14 cellular contexts compared by ENCODE assay signal in the genomic region with DNA sequence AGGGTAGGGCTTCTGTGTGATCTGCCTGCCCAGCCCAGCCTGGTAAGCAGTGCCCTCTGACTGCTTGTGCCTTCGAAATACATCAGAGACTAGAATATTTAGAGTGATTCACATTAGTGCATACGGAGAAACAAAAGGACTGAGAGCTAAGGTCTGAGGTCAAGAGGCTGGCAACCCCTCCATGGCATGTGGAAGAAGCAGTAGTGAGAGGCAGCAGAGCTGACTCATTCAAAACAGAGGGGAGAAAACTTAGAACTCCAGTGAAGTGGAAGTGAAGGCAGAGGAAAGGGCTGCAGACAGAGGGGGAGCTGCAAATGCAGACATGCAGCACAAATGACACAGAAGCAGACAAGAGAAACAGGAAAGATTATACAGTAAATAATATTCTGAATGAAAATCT.
DNase-seq lines count a peak whose midpoint lies in the region; FAIRE-seq lines count a peak whose summit lies in the region.
"Had no signal": no experiment of that assay in that cellular context is flagged by ENCODE, and none has a peak within 500 bp of the region (broad histone marks: within the 10 kb centered on the region; RNA-seq: fewer than 3 reads in every experiment).

No MANE protein-coding gene starts in this region.

- H3K4me3 ChIP-seq in skeletal muscle cell (ENCODE audit: low read depth, low read length) = no peak overlapping the region
- H3K4me3 ChIP-seq: lung, sigmoid colon had no signal

- peak; percentile 60 for FAIRE-seq in RCC 7860 (lab: Jason Lieb, UNC)

- peak; percentile 23 for DNase-seq in SIG-M5 treated with dmso at 0.1 percent for 504 hours (lab: John Stamatoyannopoulos, UW; ENCODE audit: unreplicated experiment)
- DNase-seq in SIG-M5 (lab: John Stamatoyannopoulos, UW) = no peak
- DNase-seq in RCC 7860 (ENCODE audit: low spot score) = peak; percentile 66
- DNase-seq in fibroblast of peridontal ligament (ENCODE audit: extremely low read depth) = peak; percentile 58
- DNase-seq in skeletal muscle cell (ENCODE audit: low read depth) = peak; percentile 23
- DNase-seq in NCI-H774 (lab: John Stamatoyannopoulos, UW) = no peak
- no peak for DNase-seq in NCI-H524 (lab: John Stamatoyannopoulos, UW)
- DNase-seq in T-helper 2 cell = no peak
- DNase-seq: activated CD8-positive, alpha-beta memory T cell treated with anti-CD3 and anti-CD28 coated beads, Interleukin-2, amount 50 U/mL, for 4 hours; GF-D8; NCI-H524 treated with DMSO at 0.1 percent for 48 hours; sigmoid colon; T-cell had no signal

Comparison
In these comparisons a context has a peak if more than half of its experiments do, and no peak if none do; other contexts are left out.
1. DNase-seq: peak in SIG-M5 treated with dmso at 0.1 percent for 504 hours (single experiment), RCC 7860 (single experiment), fibroblast of peridontal ligament (single experiment) and skeletal muscle cell (single experiment); none in SIG-M5 (single experiment), NCI-H774 (single experiment), NCI-H524 (0 of 2) and T-helper 2 cell (0 of 5).